ENCODE assay signal across 9 cellular contexts in the genomic region with DNA sequence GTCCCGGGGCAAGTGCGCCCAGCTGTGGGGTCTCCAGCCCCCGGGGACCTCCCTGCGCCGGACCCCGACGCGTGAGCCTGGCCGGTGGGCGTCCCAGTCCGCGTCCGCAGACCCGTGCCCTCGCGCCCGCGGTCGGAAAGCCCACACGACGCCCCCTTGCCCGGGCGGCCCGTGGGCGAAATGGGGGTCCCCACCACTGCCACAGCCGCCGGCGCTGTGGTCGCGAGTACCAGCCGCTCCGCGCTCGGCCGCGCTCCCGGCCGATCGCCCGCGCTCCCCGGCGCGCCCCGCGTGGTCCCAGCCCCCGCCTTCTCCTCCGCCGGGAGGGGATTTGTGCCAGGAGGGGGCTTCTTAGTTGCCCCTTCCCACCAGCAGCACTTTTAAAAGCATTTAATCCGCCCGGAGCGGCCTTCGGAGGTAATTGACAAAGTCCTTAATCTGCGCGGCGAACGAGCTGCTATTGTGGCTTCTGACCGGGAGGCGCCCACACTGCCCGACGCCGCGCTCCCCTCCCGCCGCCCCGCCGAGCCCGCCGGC. TPM values are rescaled to one million over a fixed set of nuclear protein-coding genes. Genes with fewer than 3 reads are reported as not detected.
DNase-seq lines count a peak whose midpoint lies in the region; ATAC-seq and TF ChIP-seq lines count a peak whose summit lies in the region.
"Had no signal": no experiment of that assay in that cellular context is flagged by ENCODE, and none has a peak within 500 bp of the region (broad histone marks: within the 10 kb centered on the region; RNA-seq: fewer than 3 reads in every experiment).

No MANE protein-coding gene starts in this region.

- no peaks in the 10 kb centered on the region for H3K79me1 ChIP-seq in H9 (ENCODE audit: insufficient read depth, low read depth, low read length, poor library complexity, severe bottlenecking)

- H3K9me3 ChIP-seq in H9 (ENCODE audit: control insufficient read depth, low read depth, low read length) (no peaks in the 10 kb centered on the region), lower lobe of right lung (no peaks in the 10 kb centered on the region)

- H3K9me3 Mint-ChIP-seq in H9 (no peaks in the 10 kb centered on the region; a peak in 1 of 5 replicates), MCF 10A (ENCODE audit: unreplicated experiment) (no peaks in the 10 kb centered on the region)

- no peak overlapping the region for H2BK120ac ChIP-seq in H9 (ENCODE audit: low read depth, low read length, poor library complexity, severe bottlenecking)

- no peaks in the 10 kb centered on the region for H3K79me2 ChIP-seq in H9 (ENCODE audit: insufficient read depth, low read length)

- H3K4me1 ChIP-seq in H9 (ENCODE audit: insufficient read depth, low read length) (peaks cover 2% of the 10 kb centered on the region; the same call in 1 of the 2 replicates), lower lobe of right lung (peaks cover 22% of the 10 kb centered on the region)

- POLR2A ChIA-PET in MCF 10A (lab: Yijun Ruan, JAX), result no interaction called here

- intact Hi-C loops in MCF 10A (cut with micrococcal nuclease), result no loop called here
- intact Hi-C loops in lower lobe of right lung (cut with DNase I), result no loop called here

- H3K27ac Mint-ChIP-seq in H9 (no peak overlapping the region), MCF 10A (ENCODE audit: low read depth, unreplicated experiment) (no peak overlapping the region)

- WGBS in H9 (ENCODE audit: extremely low coverage, insufficient read length, low lambda C conversion rate), result no CpG with 5 or more reads among the region's 69 CpGs

- CTCF ChIA-PET in MCF 10A (lab: Yijun Ruan, JAX), result interaction anchor here (0.8 kb wide), 1 partner anchor 110 kb away, joined by 3 read pairs; no protein-coding TSS in a partner anchor

- H3K18ac ChIP-seq in H9 (ENCODE audit: insufficient read length, low read depth, low read length), result no peak overlapping the region

- H4K5ac ChIP-seq in H9 (ENCODE audit: insufficient read length, low read depth, low read length), result no peak overlapping the region

- DNase-seq in H9, result peak; percentile 47
- no peak for DNase-seq in MCF 10A (ENCODE audit: unreplicated experiment)
- no peak for DNase-seq in lower lobe of right lung
- DNase-seq in COR-L47 (lab: John Stamatoyannopoulos, UW), result no peak
- DNase-seq: activated CD4-positive, alpha-beta T cell treated with anti-CD3 and anti-CD28 coated beads, Interleukin-2, amount 50 U/mL, for 4 hours had no signal

- peak overlapping the region; percentile 53 for H3K4me3 ChIP-seq in lower lobe of right lung

- no peak overlapping the region for H3K9ac ChIP-seq in H9 (ENCODE audit: extremely low read depth, insufficient read length, low read length)

- H3K4ac ChIP-seq in H9 (ENCODE audit: low read depth, low read length), result no peak overlapping the region

- H3K36me3 ChIP-seq in lower lobe of right lung, result no peaks in the 10 kb centered on the region

- no TSS peak for BruUV-seq in MCF 10A (replicated peaks; lab: Mats Ljungman, UMichigan)

- no peak overlapping the region for H2AFZ ChIP-seq in H9 (ENCODE audit: low read length)

- H4K91ac ChIP-seq in H9 (ENCODE audit: insufficient read length, low read depth, low read length), result no peak overlapping the region

- peaks cover 14% of the 10 kb centered on the region for H3K23me2 ChIP-seq in H9 (ENCODE audit: insufficient read length, low read depth, low read length, poor library complexity, severe bottlenecking)

- no peak overlapping the region for H3T11ph ChIP-seq in H9 (ENCODE audit: low read length)

- H2BK5ac ChIP-seq in H9 (ENCODE audit: insufficient read length, low read length), result no peak overlapping the region

- H3K27me3 Mint-ChIP-seq in H9 (ENCODE audit: low read depth), result peaks cover 65% of the 10 kb centered on the region
- peaks cover 11% of the 10 kb centered on the region for H3K27me3 Mint-ChIP-seq in MCF 10A (ENCODE audit: insufficient read depth, unreplicated experiment)

- peak; percentile 39; the same call in 1 of the 2 replicates for TF ChIP-seq CTCF in 22Rv1 (IDR thresholded peaks at IDR 0.05)
- peak; percentile 40 for TF ChIP-seq CTCF in H9 (conservative IDR thresholded peaks at IDR 0.05)
- TF ChIP-seq CTCF in MCF 10A (IDR thresholded peaks at IDR 0.05; ENCODE audit: unreplicated experiment), result no peak
- peak; percentile 3 for TF ChIP-seq CTCF in lower lobe of right lung (IDR thresholded peaks at IDR 0.05)

- H2BK12ac ChIP-seq in H9 (ENCODE audit: insufficient read length, low read depth, low read length), result no peak overlapping the region

- no peak overlapping the region for H3K56ac ChIP-seq in H9 (ENCODE audit: insufficient read length, low read depth, low read length)

- no peak overlapping the region for H2AK5ac ChIP-seq in H9 (ENCODE audit: insufficient read length, low read length)

- H3K14ac ChIP-seq in H9 (ENCODE audit: insufficient read depth, low read length), result no peak overlapping the region

- H4K20me1 ChIP-seq in H9 (ENCODE audit: control insufficient read depth, insufficient read depth, insufficient read length), result no peaks in the 10 kb centered on the region

- peak overlapping the region; percentile 44 for H3K4me2 ChIP-seq in H9 (ENCODE audit: insufficient read depth, insufficient read length, low read length)

- H3K36me3 Mint-ChIP-seq in H9 (ENCODE audit: insufficient read depth in 1 of 3, low read depth in 3 of 3) (0 out of 7 replicates have a peak, but pooled peaks cover 0 to 1% (median 0%) of the 10 kb centered on the region in 3 experiments), MCF 10A (ENCODE audit: insufficient read depth, unreplicated experiment) (no peaks in the 10 kb centered on the region)

- peak overlapping the region; percentile 54 for H3K27ac ChIP-seq in 22Rv1
- no peak overlapping the region for H3K27ac ChIP-seq in H9 (ENCODE audit: insufficient read length, low read depth, low read length)
- no peak overlapping the region for H3K27ac ChIP-seq in lower lobe of right lung

- no peak overlapping the region for H2BK15ac ChIP-seq in H9 (ENCODE audit: low read depth, low read length)

- ATAC-seq in lower lobe of right lung, result no peak
- no peak for ATAC-seq in GM18867 (IDR thresholded peaks at IDR 0.05; ENCODE audit: unreplicated experiment)
- no peak for ATAC-seq in GM21576 (IDR thresholded peaks at IDR 0.05; ENCODE audit: unreplicated experiment)
- ATAC-seq in GM18519 (IDR thresholded peaks at IDR 0.05; ENCODE audit: low FRiP score, unreplicated experiment), result no peak

- no peak overlapping the region for H3K23ac ChIP-seq in H9 (ENCODE audit: insufficient read length, low read depth, low read length)

- H3K4me3 Mint-ChIP-seq in H9, result peak overlapping the region; percentile 56 to 78
- peak overlapping the region; percentile 46 for H3K4me3 Mint-ChIP-seq in MCF 10A (ENCODE audit: unreplicated experiment)

- H3K27me3 ChIP-seq in H9 (ENCODE audit: insufficient read depth, low read length) (peaks cover 13% of the 10 kb centered on the region; the same call in 1 of the 2 replicates), lower lobe of right lung (ENCODE audit: low read depth) (peaks cover 78% of the 10 kb centered on the region)

- H2BK20ac ChIP-seq in H9 (ENCODE audit: low read depth, low read length, poor library complexity, severe bottlenecking), result no peak overlapping the region

- H3K4me1 Mint-ChIP-seq in H9, result peaks cover 36 to 47% of the 10 kb centered on the region in 2 experiments
- H3K4me1 Mint-ChIP-seq in MCF 10A (ENCODE audit: insufficient read depth, unreplicated experiment), result peaks cover 18% of the 10 kb centered on the region

- no peak overlapping the region for H4K8ac ChIP-seq in H9 (replicated peaks; ENCODE audit: insufficient read length, low read depth, low read length)

RNA-seq across cellular contexts. Expression of gene FIBCD1, which starts 0.4 kb away (rescaled TPM):
- 6.2 and 7.1 TPM in 2 replicates for total RNA-seq in H9 (2021)
- total RNA-seq in MCF 10A (2022), result 1.6 and 2.8 TPM in 2 replicates
- 1.3 TPM for total RNA-seq in lower lobe of right lung

RNA-seq across cellular contexts. Expression of gene QRFP, which starts 42.9 kb away (rescaled TPM):
- total RNA-seq in H9 (2021) (not detected in 2 replicates), MCF 10A (2022) (not detected in 2 replicates), lower lobe of right lung (not detected)
